In genomic region chr22:46994265-46994664, GRCh38 we compare ENCODE assay signal across 24 cellular contexts.
"Had no signal": no experiment of that assay in that cellular context is flagged by ENCODE, and none has a peak within 500 bp of the region (broad histone marks: within the 10 kb centered on the region; RNA-seq: fewer than 3 reads in every experiment).

No MANE protein-coding gene starts in this region.

- DNase-seq: activated CD4-positive, alpha-beta memory T cell treated with anti-CD3 and anti-CD28 coated beads, Interleukin-2, amount 10 ng/mL, durations not matched to agents 7 days and 5 days; activated CD4-positive, alpha-beta T cell treated with anti-CD3 and anti-CD28 coated beads, Interleukin-2, amount 10 ng/mL, durations not matched to agents 24 days and 14 days; activated gamma-delta T cell treated with Interleukin-2 at 50 U/mL for 16 hours; activated naive CD4-positive, alpha-beta T cell treated with anti-CD3 and anti-CD28 coated beads, Interleukin-2, amount 50 U/mL, for 16 hours; activated T-cell treated with anti-CD3 and anti-CD28 coated beads, Interleukin-2, amount 50 U/mL, for 4 hours; amniotic stem cell; caudate nucleus; foreskin fibroblast; heart right ventricle; left ventricle myocardium superior; naive B cell; right lobe of liver; SK-N-SH; stimulated activated CD4-positive, alpha-beta T cell treated with anti-CD3 and anti-CD28 coated beads, Interleukin-1b, Interleukin-23, amount 100 ng/mL, for 48 hours; stimulated activated naive CD4-positive, alpha-beta T cell; SW 1271; T1000 had no signal

- H3K27ac ChIP-seq: heart right ventricle, neural progenitor cell, right lobe of liver, WERI-Rb-1 had no signal

- H3K36me3 ChIP-seq: neural progenitor cell, WERI-Rb-1 had no signal

- H2AFZ ChIP-seq: neural progenitor cell had no signal

- H3K27ac Mint-ChIP-seq: activated CD4-positive, alpha-beta memory T cell treated with anti-CD3 and anti-CD28 coated beads, Interleukin-2, amount 10 ng/mL, durations not matched to agents 7 days and 5 days; activated CD4-positive, alpha-beta T cell treated with anti-CD3 and anti-CD28 coated beads, Interleukin-2, amount 10 ng/mL, durations not matched to agents 24 days and 14 days; activated T-helper 17 cell treated with anti-CD3 and anti-CD28 coated beads, Interleukin-2, amount 50 U/mL, for 72 hours; neural progenitor cell; progenitor cell of endocrine pancreas; T-helper 1 cell treated with Interleukin-12 subunit alpha and Interleukin-12 subunit beta and Interleukin-4 antibody, amounts not matched to agents 30 μg/mL and 1 μg/mL, for 36 hours had no signal

- ATAC-seq: activated CD4-positive, CD25-positive, alpha-beta regulatory T cell treated with anti-CD3 and anti-CD28 coated beads, Interleukin-2, amount 50 U/mL, for 24 hours; activated T-cell treated with anti-CD3 and anti-CD28 coated beads, Interleukin-2, amount 50 U/mL, for 4 hours; activated T-helper 17 cell treated with anti-CD3 and anti-CD28 coated beads, Interleukin-2, amount 50 U/mL, for 72 hours had no signal

- H3K4me3 ChIP-seq: heart right ventricle, neural progenitor cell, right lobe of liver, smooth muscle cell had no signal

- H3K36me3 Mint-ChIP-seq: neural progenitor cell had no signal

- H3K4me1 ChIP-seq: neural progenitor cell had no signal

- H3K27me3 Mint-ChIP-seq: activated CD4-positive, alpha-beta memory T cell treated with anti-CD3 and anti-CD28 coated beads, Interleukin-2, amount 10 ng/mL, durations not matched to agents 7 days and 5 days; activated CD4-positive, alpha-beta T cell treated with anti-CD3 and anti-CD28 coated beads, Interleukin-2, amount 10 ng/mL, durations not matched to agents 24 days and 14 days; activated T-helper 17 cell treated with anti-CD3 and anti-CD28 coated beads, Interleukin-2, amount 50 U/mL, for 72 hours; naive B cell; progenitor cell of endocrine pancreas had no signal

- H3K4me3 Mint-ChIP-seq: activated CD4-positive, alpha-beta memory T cell treated with anti-CD3 and anti-CD28 coated beads, Interleukin-2, amount 10 ng/mL, durations not matched to agents 7 days and 5 days; activated CD4-positive, alpha-beta T cell treated with anti-CD3 and anti-CD28 coated beads, Interleukin-2, amount 10 ng/mL, durations not matched to agents 24 days and 14 days; activated T-cell treated with anti-CD3 and anti-CD28 coated beads, Interleukin-2, amount 50 U/mL, for 4 hours; activated T-helper 17 cell treated with anti-CD3 and anti-CD28 coated beads, Interleukin-2, amount 50 U/mL, for 72 hours; naive B cell; neural progenitor cell; T-helper 1 cell treated with Interleukin-12 subunit alpha and Interleukin-12 subunit beta and Interleukin-4 antibody, amounts not matched to agents 30 μg/mL and 1 μg/mL, for 36 hours had no signal

- H3K9ac ChIP-seq: neural progenitor cell, SK-N-SH had no signal

- H3K9me3 ChIP-seq: heart right ventricle, right lobe of liver, SK-N-SH had no signal

- H3K4me2 ChIP-seq: neural progenitor cell, SK-N-SH, smooth muscle cell had no signal

- H3K9me3 Mint-ChIP-seq: activated CD4-positive, alpha-beta memory T cell treated with anti-CD3 and anti-CD28 coated beads, Interleukin-2, amount 10 ng/mL, durations not matched to agents 7 days and 5 days; activated CD4-positive, alpha-beta T cell treated with anti-CD3 and anti-CD28 coated beads, Interleukin-2, amount 10 ng/mL, durations not matched to agents 24 days and 14 days; activated T-cell treated with anti-CD3 and anti-CD28 coated beads, Interleukin-2, amount 50 U/mL, for 4 hours; activated T-helper 17 cell treated with anti-CD3 and anti-CD28 coated beads, Interleukin-2, amount 50 U/mL, for 72 hours; naive B cell; neural progenitor cell; T-helper 1 cell treated with Interleukin-12 subunit alpha and Interleukin-12 subunit beta and Interleukin-4 antibody, amounts not matched to agents 30 μg/mL and 1 μg/mL, for 36 hours had no signal

- H3K27me3 ChIP-seq: heart right ventricle, neural progenitor cell, right lobe of liver had no signal
